1 cellular context compared by ENCODE assay signal in the genomic region with DNA sequence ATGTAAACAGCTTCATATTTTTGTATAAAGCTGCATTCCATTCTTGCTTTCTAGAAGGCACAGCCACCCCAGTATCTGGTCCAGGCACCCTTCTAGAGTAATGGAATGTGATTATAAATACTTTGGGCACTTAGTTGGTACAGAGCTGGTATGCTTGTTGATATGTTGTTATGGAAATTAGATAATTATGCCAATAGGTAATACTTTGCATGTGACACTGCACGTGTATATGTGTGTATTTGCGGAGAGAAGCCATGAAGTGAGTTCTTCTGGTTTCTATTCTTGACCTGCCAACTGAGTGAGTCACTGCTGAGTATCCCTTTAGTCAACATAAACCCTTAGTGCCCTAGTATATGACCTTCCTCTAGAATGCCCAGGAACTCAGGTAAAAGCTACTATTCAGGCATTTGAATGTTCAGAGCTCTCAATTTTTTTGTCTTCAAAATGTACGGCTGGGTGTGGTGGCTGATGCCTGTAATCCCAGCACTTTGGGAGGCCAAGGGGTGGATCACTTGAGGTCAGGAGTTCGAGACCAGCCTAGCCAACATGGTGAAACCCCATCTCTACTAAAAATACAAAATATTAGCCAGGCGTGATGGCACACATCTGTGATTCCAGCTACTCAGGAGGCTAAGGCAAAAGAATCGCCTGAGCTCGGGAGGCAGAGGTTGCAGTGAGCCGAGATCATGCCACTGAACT.
A peak's percentile ranks its signal among the peaks of the same experiment; 100 is the strongest.
TF ChIP-seq lines count a peak whose summit lies in the region.

No MANE protein-coding gene starts in this region.

TF ChIP-seq in HepG2, 621 proteins besides CTCF, POLR2A, EP300 and RAD21 (continued from another document and continues in another):
- TF ChIP-seq, protein P1, sequence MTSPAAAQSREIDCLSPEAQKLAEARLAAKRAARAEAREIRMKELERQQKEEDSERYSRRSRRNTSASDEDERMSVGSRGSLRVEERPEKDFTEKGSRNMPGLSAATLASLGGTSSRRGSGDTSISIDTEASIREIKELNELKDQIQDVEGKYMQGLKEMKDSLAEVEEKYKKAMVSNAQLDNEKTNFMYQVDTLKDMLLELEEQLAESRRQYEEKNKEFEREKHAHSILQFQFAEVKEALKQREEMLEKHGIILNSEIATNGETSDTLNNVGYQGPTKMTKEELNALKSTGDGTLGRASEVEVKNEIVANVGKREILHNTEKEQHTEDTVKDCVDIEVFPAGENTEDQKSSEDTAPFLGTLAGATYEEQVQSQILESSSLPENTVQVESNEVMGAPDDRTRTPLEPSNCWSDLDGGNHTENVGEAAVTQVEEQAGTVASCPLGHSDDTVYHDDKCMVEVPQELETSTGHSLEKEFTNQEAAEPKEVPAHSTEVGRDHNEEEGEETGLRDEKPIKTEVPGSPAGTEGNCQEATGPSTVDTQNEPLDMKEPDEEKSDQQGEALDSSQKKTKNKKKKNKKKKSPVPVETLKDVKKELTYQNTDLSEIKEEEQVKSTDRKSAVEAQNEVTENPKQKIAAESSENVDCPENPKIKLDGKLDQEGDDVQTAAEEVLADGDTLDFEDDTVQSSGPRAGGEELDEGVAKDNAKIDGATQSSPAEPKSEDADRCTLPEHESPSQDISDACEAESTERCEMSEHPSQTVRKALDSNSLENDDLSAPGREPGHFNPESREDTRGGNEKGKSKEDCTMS (CRISPR knock-in tag; conservative IDR thresholded peaks at IDR 0.05), result no peak
- TF ChIP-seq ZMYM2 (CRISPR knock-in tag; IDR thresholded peaks at IDR 0.05) (peak; percentile 43; the same call in 1 of the 2 replicates), ZMAT3 (CRISPR knock-in tag; conservative IDR thresholded peaks at IDR 0.05) (no peak), SOX6 (IDR thresholded peaks at IDR 0.05) (no peak), SOX6 (CRISPR knock-in tag; IDR thresholded peaks at IDR 0.05) (no peak), ZBTB7A (CRISPR knock-in tag; IDR thresholded peaks at IDR 0.05) (no peak), MEF2D (CRISPR knock-in tag; IDR thresholded peaks at IDR 0.05) (peak; percentile 57; the same call in 1 of the 2 replicates), ZNF709 (CRISPR knock-in tag; IDR thresholded peaks at IDR 0.05) (no peak), ASH2L (IDR thresholded peaks at IDR 0.05; ENCODE audit: insufficient read length, low read depth, low read length) (peak; percentile 16), SNAPC2 (CRISPR knock-in tag; IDR thresholded peaks at IDR 0.05) (no peak), KLF16 (CRISPR knock-in tag; IDR thresholded peaks at IDR 0.05) (no peak), HNRNPUL1 (IDR thresholded peaks at IDR 0.05; ENCODE audit: low read depth, low read length) (no peak), PCBP1 (IDR thresholded peaks at IDR 0.05; ENCODE audit: borderline replicate concordance, low read depth, low read length) (no peak), ZNF10 (CRISPR knock-in tag; IDR thresholded peaks at IDR 0.05; ENCODE audit: borderline replicate concordance, low read depth) (no peak), SAFB2 (CRISPR knock-in tag; IDR thresholded peaks at IDR 0.05; ENCODE audit: borderline replicate concordance, low read depth) (no peak), GATAD2A (CRISPR knock-in tag; IDR thresholded peaks at IDR 0.05) (peak; percentile 52), RARA (CRISPR knock-in tag; IDR thresholded peaks at IDR 0.05) (peak; percentile 89), ZNF572 (CRISPR knock-in tag; IDR thresholded peaks at IDR 0.05) (no peak), SRSF4 (IDR thresholded peaks at IDR 0.05; ENCODE audit: low read depth, low read length, poor library complexity, severe bottlenecking) (no peak), ZNF333 (CRISPR knock-in tag; IDR thresholded peaks at IDR 0.05; ENCODE audit: borderline replicate concordance) (no peak), GTF3A (CRISPR knock-in tag; conservative IDR thresholded peaks at IDR 0.05) (no peak), JUN (CRISPR knock-in tag; IDR thresholded peaks at IDR 0.05) (no peak), SOX13 (IDR thresholded peaks at IDR 0.05) (no peak), SOX13 (CRISPR knock-in tag; conservative IDR thresholded peaks at IDR 0.05 in 1 of 2, IDR thresholded peaks at IDR 0.05 in 1 of 2) (peak; percentile 49 to 64; a peak in 1 of 4 replicates), ZFP37 (CRISPR knock-in tag; IDR thresholded peaks at IDR 0.05; ENCODE audit: borderline replicate concordance) (no peak), ZNF615 (CRISPR knock-in tag; IDR thresholded peaks at IDR 0.05; ENCODE audit: borderline replicate concordance) (no peak), YY1 (IDR thresholded peaks at IDR 0.05; ENCODE audit: insufficient read depth, insufficient replicate concordance, low read depth, low read length) (no peak), TAF15 (IDR thresholded peaks at IDR 0.05; ENCODE audit: low read depth, low read length, poor library complexity, severe bottlenecking) (no peak)
- TF ChIP-seq, protein P2, sequence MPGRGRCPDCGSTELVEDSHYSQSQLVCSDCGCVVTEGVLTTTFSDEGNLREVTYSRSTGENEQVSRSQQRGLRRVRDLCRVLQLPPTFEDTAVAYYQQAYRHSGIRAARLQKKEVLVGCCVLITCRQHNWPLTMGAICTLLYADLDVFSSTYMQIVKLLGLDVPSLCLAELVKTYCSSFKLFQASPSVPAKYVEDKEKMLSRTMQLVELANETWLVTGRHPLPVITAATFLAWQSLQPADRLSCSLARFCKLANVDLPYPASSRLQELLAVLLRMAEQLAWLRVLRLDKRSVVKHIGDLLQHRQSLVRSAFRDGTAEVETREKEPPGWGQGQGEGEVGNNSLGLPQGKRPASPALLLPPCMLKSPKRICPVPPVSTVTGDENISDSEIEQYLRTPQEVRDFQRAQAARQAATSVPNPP (CRISPR knock-in tag; IDR thresholded peaks at IDR 0.05), result no peak
- TF ChIP-seq, protein P3, sequence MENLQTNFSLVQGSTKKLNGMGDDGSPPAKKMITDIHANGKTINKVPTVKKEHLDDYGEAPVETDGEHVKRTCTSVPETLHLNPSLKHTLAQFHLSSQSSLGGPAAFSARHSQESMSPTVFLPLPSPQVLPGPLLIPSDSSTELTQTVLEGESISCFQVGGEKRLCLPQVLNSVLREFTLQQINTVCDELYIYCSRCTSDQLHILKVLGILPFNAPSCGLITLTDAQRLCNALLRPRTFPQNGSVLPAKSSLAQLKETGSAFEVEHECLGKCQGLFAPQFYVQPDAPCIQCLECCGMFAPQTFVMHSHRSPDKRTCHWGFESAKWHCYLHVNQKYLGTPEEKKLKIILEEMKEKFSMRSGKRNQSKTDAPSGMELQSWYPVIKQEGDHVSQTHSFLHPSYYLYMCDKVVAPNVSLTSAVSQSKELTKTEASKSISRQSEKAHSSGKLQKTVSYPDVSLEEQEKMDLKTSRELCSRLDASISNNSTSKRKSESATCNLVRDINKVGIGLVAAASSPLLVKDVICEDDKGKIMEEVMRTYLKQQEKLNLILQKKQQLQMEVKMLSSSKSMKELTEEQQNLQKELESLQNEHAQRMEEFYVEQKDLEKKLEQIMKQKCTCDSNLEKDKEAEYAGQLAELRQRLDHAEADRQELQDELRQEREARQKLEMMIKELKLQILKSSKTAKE (CRISPR knock-in tag; IDR thresholded peaks at IDR 0.05; ENCODE audit: borderline replicate concordance), result no peak
- TF ChIP-seq, protein P4, sequence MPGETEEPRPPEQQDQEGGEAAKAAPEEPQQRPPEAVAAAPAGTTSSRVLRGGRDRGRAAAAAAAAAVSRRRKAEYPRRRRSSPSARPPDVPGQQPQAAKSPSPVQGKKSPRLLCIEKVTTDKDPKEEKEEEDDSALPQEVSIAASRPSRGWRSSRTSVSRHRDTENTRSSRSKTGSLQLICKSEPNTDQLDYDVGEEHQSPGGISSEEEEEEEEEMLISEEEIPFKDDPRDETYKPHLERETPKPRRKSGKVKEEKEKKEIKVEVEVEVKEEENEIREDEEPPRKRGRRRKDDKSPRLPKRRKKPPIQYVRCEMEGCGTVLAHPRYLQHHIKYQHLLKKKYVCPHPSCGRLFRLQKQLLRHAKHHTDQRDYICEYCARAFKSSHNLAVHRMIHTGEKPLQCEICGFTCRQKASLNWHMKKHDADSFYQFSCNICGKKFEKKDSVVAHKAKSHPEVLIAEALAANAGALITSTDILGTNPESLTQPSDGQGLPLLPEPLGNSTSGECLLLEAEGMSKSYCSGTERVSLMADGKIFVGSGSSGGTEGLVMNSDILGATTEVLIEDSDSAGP (CRISPR knock-in tag; IDR thresholded peaks at IDR 0.05; ENCODE audit: borderline replicate concordance), result no peak
- TF ChIP-seq, protein P5, sequence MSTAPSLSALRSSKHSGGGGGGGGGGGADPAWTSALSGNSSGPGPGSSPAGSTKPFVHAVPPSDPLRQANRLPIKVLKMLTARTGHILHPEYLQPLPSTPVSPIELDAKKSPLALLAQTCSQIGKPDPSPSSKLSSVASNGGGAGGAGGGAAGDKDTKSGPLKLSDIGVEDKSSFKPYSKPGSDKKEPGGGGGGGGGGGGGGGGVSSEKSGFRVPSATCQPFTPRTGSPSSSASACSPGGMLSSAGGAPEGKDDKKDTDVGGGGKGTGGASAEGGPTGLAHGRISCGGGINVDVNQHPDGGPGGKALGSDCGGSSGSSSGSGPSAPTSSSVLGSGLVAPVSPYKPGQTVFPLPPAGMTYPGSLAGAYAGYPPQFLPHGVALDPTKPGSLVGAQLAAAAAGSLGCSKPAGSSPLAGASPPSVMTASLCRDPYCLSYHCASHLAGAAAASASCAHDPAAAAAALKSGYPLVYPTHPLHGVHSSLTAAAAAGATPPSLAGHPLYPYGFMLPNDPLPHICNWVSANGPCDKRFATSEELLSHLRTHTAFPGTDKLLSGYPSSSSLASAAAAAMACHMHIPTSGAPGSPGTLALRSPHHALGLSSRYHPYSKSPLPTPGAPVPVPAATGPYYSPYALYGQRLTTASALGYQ (CRISPR knock-in tag; IDR thresholded peaks at IDR 0.05), result no peak
- TF ChIP-seq, protein P6, sequence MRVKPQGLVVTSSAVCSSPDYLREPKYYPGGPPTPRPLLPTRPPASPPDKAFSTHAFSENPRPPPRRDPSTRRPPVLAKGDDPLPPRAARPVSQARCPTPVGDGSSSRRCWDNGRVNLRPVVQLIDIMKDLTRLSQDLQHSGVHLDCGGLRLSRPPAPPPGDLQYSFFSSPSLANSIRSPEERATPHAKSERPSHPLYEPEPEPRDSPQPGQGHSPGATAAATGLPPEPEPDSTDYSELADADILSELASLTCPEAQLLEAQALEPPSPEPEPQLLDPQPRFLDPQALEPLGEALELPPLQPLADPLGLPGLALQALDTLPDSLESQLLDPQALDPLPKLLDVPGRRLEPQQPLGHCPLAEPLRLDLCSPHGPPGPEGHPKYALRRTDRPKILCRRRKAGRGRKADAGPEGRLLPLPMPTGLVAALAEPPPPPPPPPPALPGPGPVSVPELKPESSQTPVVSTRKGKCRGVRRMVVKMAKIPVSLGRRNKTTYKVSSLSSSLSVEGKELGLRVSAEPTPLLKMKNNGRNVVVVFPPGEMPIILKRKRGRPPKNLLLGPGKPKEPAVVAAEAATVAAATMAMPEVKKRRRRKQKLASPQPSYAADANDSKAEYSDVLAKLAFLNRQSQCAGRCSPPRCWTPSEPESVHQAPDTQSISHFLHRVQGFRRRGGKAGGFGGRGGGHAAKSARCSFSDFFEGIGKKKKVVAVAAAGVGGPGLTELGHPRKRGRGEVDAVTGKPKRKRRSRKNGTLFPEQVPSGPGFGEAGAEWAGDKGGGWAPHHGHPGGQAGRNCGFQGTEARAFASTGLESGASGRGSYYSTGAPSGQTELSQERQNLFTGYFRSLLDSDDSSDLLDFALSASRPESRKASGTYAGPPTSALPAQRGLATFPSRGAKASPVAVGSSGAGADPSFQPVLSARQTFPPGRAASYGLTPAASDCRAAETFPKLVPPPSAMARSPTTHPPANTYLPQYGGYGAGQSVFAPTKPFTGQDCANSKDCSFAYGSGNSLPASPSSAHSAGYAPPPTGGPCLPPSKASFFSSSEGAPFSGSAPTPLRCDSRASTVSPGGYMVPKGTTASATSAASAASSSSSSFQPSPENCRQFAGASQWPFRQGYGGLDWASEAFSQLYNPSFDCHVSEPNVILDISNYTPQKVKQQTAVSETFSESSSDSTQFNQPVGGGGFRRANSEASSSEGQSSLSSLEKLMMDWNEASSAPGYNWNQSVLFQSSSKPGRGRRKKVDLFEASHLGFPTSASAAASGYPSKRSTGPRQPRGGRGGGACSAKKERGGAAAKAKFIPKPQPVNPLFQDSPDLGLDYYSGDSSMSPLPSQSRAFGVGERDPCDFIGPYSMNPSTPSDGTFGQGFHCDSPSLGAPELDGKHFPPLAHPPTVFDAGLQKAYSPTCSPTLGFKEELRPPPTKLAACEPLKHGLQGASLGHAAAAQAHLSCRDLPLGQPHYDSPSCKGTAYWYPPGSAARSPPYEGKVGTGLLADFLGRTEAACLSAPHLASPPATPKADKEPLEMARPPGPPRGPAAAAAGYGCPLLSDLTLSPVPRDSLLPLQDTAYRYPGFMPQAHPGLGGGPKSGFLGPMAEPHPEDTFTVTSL (CRISPR knock-in tag; IDR thresholded peaks at IDR 0.05; ENCODE audit: borderline replicate concordance), result no peak
- TF ChIP-seq, protein P7, sequence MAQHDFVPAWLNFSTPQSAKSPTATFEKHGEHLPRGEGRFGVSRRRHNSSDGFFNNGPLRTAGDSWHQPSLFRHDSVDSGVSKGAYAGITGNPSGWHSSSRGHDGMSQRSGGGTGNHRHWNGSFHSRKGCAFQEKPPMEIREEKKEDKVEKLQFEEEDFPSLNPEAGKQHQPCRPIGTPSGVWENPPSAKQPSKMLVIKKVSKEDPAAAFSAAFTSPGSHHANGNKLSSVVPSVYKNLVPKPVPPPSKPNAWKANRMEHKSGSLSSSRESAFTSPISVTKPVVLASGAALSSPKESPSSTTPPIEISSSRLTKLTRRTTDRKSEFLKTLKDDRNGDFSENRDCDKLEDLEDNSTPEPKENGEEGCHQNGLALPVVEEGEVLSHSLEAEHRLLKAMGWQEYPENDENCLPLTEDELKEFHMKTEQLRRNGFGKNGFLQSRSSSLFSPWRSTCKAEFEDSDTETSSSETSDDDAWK (CRISPR knock-in tag; IDR thresholded peaks at IDR 0.05), result no peak
- TF ChIP-seq, protein P8, sequence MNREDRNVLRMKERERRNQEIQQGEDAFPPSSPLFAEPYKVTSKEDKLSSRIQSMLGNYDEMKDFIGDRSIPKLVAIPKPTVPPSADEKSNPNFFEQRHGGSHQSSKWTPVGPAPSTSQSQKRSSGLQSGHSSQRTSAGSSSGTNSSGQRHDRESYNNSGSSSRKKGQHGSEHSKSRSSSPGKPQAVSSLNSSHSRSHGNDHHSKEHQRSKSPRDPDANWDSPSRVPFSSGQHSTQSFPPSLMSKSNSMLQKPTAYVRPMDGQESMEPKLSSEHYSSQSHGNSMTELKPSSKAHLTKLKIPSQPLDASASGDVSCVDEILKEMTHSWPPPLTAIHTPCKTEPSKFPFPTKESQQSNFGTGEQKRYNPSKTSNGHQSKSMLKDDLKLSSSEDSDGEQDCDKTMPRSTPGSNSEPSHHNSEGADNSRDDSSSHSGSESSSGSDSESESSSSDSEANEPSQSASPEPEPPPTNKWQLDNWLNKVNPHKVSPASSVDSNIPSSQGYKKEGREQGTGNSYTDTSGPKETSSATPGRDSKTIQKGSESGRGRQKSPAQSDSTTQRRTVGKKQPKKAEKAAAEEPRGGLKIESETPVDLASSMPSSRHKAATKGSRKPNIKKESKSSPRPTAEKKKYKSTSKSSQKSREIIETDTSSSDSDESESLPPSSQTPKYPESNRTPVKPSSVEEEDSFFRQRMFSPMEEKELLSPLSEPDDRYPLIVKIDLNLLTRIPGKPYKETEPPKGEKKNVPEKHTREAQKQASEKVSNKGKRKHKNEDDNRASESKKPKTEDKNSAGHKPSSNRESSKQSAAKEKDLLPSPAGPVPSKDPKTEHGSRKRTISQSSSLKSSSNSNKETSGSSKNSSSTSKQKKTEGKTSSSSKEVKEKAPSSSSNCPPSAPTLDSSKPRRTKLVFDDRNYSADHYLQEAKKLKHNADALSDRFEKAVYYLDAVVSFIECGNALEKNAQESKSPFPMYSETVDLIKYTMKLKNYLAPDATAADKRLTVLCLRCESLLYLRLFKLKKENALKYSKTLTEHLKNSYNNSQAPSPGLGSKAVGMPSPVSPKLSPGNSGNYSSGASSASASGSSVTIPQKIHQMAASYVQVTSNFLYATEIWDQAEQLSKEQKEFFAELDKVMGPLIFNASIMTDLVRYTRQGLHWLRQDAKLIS (CRISPR knock-in tag; IDR thresholded peaks at IDR 0.05), result no peak
